In the genomic region with DNA sequence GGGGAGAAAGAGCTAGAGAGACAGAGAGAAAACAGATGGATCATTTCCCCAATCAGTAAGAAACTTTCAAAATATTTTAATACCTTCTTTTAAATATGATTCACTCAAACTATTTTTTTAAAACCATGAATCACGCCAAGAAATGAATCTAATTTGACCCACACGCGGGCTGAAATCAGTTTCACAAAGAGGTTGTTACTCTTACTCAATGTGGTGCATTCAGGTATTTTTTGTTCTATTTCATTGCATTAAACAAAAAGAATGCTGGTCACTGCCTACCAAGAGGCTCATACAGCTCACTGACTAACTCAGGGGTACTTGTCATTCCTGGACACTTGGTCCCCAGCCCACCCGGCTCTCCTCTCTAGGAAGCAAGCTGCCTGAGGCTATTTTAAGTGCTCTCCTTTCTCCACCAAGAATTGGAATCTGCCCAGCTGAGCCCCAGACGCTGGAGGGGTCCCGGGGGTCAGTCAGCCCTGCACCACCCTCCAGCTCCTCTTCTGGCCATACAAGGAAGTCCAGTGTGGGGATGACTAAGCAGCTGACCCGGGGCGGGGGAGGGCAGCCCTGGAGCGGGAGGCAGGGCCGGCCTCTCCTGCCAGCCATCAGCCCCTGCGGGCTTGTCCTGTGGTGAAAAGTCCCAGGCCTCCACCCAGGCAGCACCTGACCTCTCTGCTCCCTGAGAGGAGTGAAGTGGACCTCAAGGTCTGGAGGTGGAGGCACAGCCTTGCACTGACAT, we compare ENCODE assay signal across 8 cellular contexts. TPM values are rescaled to one million over a fixed set of nuclear protein-coding genes. Genes with fewer than 3 reads are reported as not detected.
A peak's percentile ranks its signal among the peaks of the same experiment; 100 is the strongest.
DNase-seq lines count a peak whose midpoint lies in the region; ATAC-seq and TF ChIP-seq lines count a peak whose summit lies in the region.

No MANE protein-coding gene starts in this region.

- H3K4me3 ChIP-seq in coronary artery (peak overlapping the region; percentile 45), testis (no peak overlapping the region)

- ATAC-seq in HG02588 (IDR thresholded peaks at IDR 0.05; ENCODE audit: unreplicated experiment) (no peak), GM18858 (IDR thresholded peaks at IDR 0.05; ENCODE audit: unreplicated experiment) (no peak)

- H3K27me3 ChIP-seq in testis = no peaks in the 10 kb centered on the region

- DNase-seq in HuH-7 (ENCODE audit: low spot score) = peak; percentile 48
- DNase-seq in coronary artery (ENCODE audit: low spot score) = no peak
- peak; percentile 96 for DNase-seq in kidney glomerular epithelial cell (lab: John Stamatoyannopoulos, UW)
- peak; percentile 50 for DNase-seq in testis
- DNase-seq in NCI-H446 (lab: John Stamatoyannopoulos, UW) = no peak
- no peak for DNase-seq in NCI-H2081 treated with DMSO at 0.1 percent for 48 hours (lab: John Stamatoyannopoulos, UW)

- H3K9me3 ChIP-seq in testis = no peaks in the 10 kb centered on the region

- intact Hi-C loops in testis (cut with DNase I; ENCODE audit: low total_unique reads) = no loop called here

- H3K4me1 ChIP-seq in testis = peaks cover 8% of the 10 kb centered on the region

- no peak for TF ChIP-seq CTCF in coronary artery (IDR thresholded peaks at IDR 0.05)
- TF ChIP-seq CTCF in testis (IDR thresholded peaks at IDR 0.05) = no peak

- WGBS in testis, 2 donors = 40 to 45% methylated on average over 10 of the region's 11 CpGs

- no peak for TF ChIP-seq POLR2A in testis (IDR thresholded peaks at IDR 0.05)

- no peaks in the 10 kb centered on the region for H3K36me3 ChIP-seq in testis (ENCODE audit: low read depth, missing control alignments)

- peak overlapping the region; percentile 90 to 91 for H3K27ac ChIP-seq in coronary artery
- H3K27ac ChIP-seq in testis = peak overlapping the region in 1 of 2 donors; percentile 25

RNA-seq across cellular contexts. Expression of a gene that starts 21.7 kb away (rescaled TPM):
- 100 to 1,000 TPM; 134 to 186 TPM for total RNA-seq in testis
- 447 TPM for polyA plus RNA-seq in testis (ENCODE audit: insufficient read depth, low read depth, low replicate concordance)

Comparison
In these comparisons a context has a peak if more than half of its experiments do, and no peak if none do; other contexts are left out.
1. DNase-seq: peak in HuH-7 (single experiment), kidney glomerular epithelial cell (single experiment) and testis (single experiment); none in coronary artery (single experiment), NCI-H446 (0 of 2) and NCI-H2081 treated with DMSO at 0.1 percent for 48 hours (single experiment).